In the genomic region with DNA sequence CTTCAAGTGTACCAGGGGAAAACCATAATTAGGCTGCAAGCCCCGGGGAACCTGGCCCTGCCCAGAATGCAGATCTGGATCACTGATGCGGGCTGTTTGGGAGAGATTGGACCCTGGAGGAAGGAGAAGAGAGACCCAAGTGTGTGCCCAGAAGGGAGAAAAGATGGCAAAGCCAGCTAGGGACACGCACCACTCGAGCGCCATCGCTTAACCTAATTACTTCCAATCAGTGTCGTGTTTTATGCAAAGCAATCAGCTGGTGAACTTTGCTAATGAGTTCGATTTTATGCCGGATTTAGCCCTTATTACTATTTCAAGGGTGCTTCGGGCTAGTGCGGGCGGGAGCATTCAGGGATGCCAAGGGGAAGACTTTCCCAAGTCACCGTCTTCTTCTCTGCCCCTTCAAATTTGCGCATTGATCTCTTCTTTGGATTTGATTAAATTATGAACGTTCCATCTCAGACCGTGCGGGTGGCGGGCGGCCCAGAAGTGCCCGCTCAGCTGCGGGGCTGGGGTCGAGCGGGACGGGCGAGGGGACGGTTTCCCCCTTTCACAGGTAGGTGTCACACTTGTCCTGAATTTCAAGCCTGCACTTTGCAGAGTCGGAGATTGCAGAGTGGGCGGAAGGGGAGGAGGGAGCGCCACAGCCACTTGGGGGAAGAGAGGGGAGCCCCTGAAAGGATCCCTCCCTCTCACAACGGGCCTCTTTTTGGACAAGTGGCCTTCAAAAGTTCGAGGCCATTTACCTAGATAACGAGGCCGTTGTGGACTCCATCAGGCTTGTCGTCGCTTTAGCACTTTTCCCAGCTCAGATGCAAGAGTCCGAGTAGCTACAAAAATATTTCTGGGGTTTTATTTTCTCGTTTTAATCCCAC, we compare ENCODE assay signal across 10 cellular contexts. TPM values are rescaled to one million over a fixed set of nuclear protein-coding genes. Genes with fewer than 3 reads are reported as not detected.
DNase-seq lines count a peak whose midpoint lies in the region; ATAC-seq, FAIRE-seq and TF ChIP-seq lines count a peak whose summit lies in the region.
"Had no signal": no experiment of that assay in that cellular context is flagged by ENCODE, and none has a peak within 500 bp of the region (broad histone marks: within the 10 kb centered on the region; RNA-seq: fewer than 3 reads in every experiment).

No MANE protein-coding gene starts in this region.

- CTCF ChIA-PET in activated B cell treated with CpG ODN at 0.5 μM for 24 hours (lab: Charles Lee), result no interaction called here

- FAIRE-seq in urothelium cell line (lab: Jason Lieb, UNC) (peak; percentile 32), GM12892 (lab: Jason Lieb, UNC) (no peak)

- peak in 3 of 4 donors; percentile 5 to 23 (median 19) for ATAC-seq in heart left ventricle
- ATAC-seq in left cardiac atrium, result no peak
- ATAC-seq in activated B cell treated with CpG ODN at 0.5 μM for 24 hours (ENCODE audit: low read depth), result no peak
- ATAC-seq: mucosa of descending colon had no signal

- WGBS in heart left ventricle, 4 donors, result 30 to 50% (median 49%) methylated on average over 37 of the region's 37 CpGs

- peaks cover 31% of the 10 kb centered on the region for H3K4me1 Mint-ChIP-seq in activated B cell treated with CpG ODN at 0.5 μM for 24 hours

- peaks cover 10 to 93% (median 72%) of the 10 kb centered on the region in 9 donors for H3K27me3 ChIP-seq in heart left ventricle

- H3K4me3 ChIP-seq in heart left ventricle, result peak overlapping the region in 11 of 12 donors; percentile 13 to 86 (median 73)
- H3K4me3 ChIP-seq: mucosa of descending colon had no signal

- TF ChIP-seq POLR2A in heart left ventricle (IDR thresholded peaks at IDR 0.05) (no peak), GM12892 (IDR thresholded peaks at IDR 0.05; ENCODE audit: low read depth, low read length) (no peak)

- DNase-seq in heart left ventricle (peak in 2 of 5 donors; percentile 35 to 53), left cardiac atrium (no peak), activated B cell treated with CpG ODN at 0.5 μM for 24 hours (no peak), iPS-NIHi7 (ENCODE audit: extremely low spot score) (peak; percentile 56), urothelium cell line (ENCODE audit: low spot score) (peak; percentile 38), SKM-1 (lab: John Stamatoyannopoulos, UW; ENCODE audit: unreplicated experiment) (no peak), NCI-H345 (lab: John Stamatoyannopoulos, UW) (no peak), GM12892 (ENCODE audit: insufficient read length) (no peak)
- DNase-seq: mucosa of descending colon, NCI-H2171 had no signal

- H3K4me3 Mint-ChIP-seq in activated B cell treated with CpG ODN at 0.5 μM for 24 hours, result no peak overlapping the region

- H3K27me3 Mint-ChIP-seq in activated B cell treated with CpG ODN at 0.5 μM for 24 hours, result peaks cover 62% of the 10 kb centered on the region

- H3K9me3 Mint-ChIP-seq in activated B cell treated with CpG ODN at 0.5 μM for 24 hours, result no peaks in the 10 kb centered on the region

- peaks cover 0 to 51% (median 28%) of the 10 kb centered on the region in 12 donors for H3K4me1 ChIP-seq in heart left ventricle

- H3K36me3 Mint-ChIP-seq in activated B cell treated with CpG ODN at 0.5 μM for 24 hours (ENCODE audit: low read depth), result peaks cover 2% of the 10 kb centered on the region

- peaks cover 0 to 10% (median 0%) of the 10 kb centered on the region in 9 donors for H3K36me3 ChIP-seq in heart left ventricle

- TF ChIP-seq CTCF in heart left ventricle (IDR thresholded peaks at IDR 0.05) (peak in 5 of 12 donors; percentile 11 to 36 (median 24)), activated B cell treated with CpG ODN at 0.5 μM for 24 hours (IDR thresholded peaks at IDR 0.05) (no peak)

- peak overlapping the region; percentile 65 for H3K27ac Mint-ChIP-seq in activated B cell treated with CpG ODN at 0.5 μM for 24 hours

- intact Hi-C loops in heart left ventricle (cut with DNase I) (loop anchor here in 9 of 10 donors (5.0 to 10.0 kb wide), 17 partner anchors 280 to 1390 kb away; partner anchors contain the start of gene IRX6 (in 7 of the 9)), left cardiac atrium (cut with DNase I) (loop anchor here (10.0 kb wide), 1 partner anchor 650 kb away; the partner anchor contains the start of gene IRX3 (in 2 of the 2)), activated B cell treated with CpG ODN at 0.5 μM for 24 hours (cut with micrococcal nuclease) (loop anchor here (5.0 kb wide), 1 partner anchor 1258 kb away; the partner anchor contains the start of gene GNAO1)

- peak overlapping the region in 7 of 12 donors; percentile 32 to 96 (median 93) for H3K27ac ChIP-seq in heart left ventricle

- H3K9me3 ChIP-seq in heart left ventricle, result no peaks in the 10 kb centered on the region
- H3K9me3 ChIP-seq: mucosa of descending colon had no signal

- POLR2A ChIA-PET in activated B cell treated with CpG ODN at 0.5 μM for 24 hours (lab: Charles Lee), result no interaction called here

RNA-seq across cellular contexts. Expression of gene IRX5, which starts 4.1 kb away (rescaled TPM):
- total RNA-seq in heart left ventricle (10 to 100 TPM in 7 of 9 donors, 1 to 10 TPM in 2; 5.8 to 32.2 (median 18.1) TPM), left cardiac atrium (1 to 10 TPM in 1 of 2 donors, under 1 TPM in 1; 0.27 to 1.1 TPM), activated B cell treated with CpG ODN at 0.5 μM for 24 hours (0.07 TPM in 1 of 2 replicates, not detected in the other)
- 10 to 100 TPM; 19.2 to 19.4 TPM for polyA plus RNA-seq in heart left ventricle
- not detected for polyA plus RNA-seq in GM12892 (2012; ENCODE audit: missing spikeins)
- total RNA-seq: mucosa of descending colon had no signal

Comparison
In these comparisons a context has a peak if more than half of its experiments do, and no peak if none do; other contexts are left out.
1. ATAC-seq: peak in heart left ventricle (3 of 4); none in left cardiac atrium (0 of 2) and activated B cell treated with CpG ODN at 0.5 μM for 24 hours (single experiment).
2. DNase-seq: peak in iPS-NIHi7 (single experiment) and urothelium cell line (single experiment); none in left cardiac atrium (single experiment), activated B cell treated with CpG ODN at 0.5 μM for 24 hours (single experiment), SKM-1 (single experiment), NCI-H345 (single experiment) and GM12892 (single experiment).